In the genomic region with DNA sequence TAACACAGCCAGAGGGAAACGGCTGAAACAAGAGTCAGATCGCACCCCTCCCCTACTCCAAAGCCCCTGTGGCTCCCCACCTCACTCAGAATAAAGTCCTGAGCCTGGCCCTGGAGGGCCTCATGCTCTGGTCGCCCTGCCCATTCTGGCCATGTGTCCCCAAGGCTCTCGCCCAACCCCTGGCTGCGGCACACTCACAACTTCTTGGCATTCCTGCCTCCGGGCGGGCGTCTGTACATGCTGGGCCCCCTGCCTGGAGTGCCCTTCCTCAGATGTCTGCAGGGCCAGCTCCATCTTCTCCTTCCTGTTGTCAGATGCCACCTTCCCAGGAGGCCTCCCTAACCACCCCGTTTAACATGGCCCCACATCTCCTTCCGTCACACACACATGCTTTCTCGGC, we compare ENCODE assay signal across 2 cellular contexts.
TF ChIP-seq lines count a peak whose summit lies in the region.

No MANE protein-coding gene starts in this region.

TF ChIP-seq in HepG2, 621 proteins besides CTCF, POLR2A, EP300 and RAD21 (continued from another document):
- TF ChIP-seq, protein P1, sequence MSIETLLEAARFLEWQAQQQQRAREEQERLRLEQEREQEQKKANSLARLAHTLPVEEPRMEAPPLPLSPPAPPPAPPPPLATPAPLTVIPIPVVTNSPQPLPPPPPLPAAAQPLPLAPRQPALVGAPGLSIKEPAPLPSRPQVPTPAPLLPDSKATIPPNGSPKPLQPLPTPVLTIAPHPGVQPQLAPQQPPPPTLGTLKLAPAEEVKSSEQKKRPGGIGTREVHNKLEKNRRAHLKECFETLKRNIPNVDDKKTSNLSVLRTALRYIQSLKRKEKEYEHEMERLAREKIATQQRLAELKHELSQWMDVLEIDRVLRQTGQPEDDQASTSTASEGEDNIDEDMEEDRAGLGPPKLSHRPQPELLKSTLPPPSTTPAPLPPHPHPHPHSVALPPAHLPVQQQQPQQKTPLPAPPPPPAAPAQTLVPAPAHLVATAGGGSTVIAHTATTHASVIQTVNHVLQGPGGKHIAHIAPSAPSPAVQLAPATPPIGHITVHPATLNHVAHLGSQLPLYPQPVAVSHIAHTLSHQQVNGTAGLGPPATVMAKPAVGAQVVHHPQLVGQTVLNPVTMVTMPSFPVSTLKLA (IDR thresholded peaks at IDR 0.05) = peak; percentile 30; the same call in 1 of the 2 replicates
- TF ChIP-seq ZFP82 (CRISPR knock-in tag; IDR thresholded peaks at IDR 0.05; ENCODE audit: borderline replicate concordance) (no peak), ETV6 (CRISPR knock-in tag; conservative IDR thresholded peaks at IDR 0.05) (no peak)

TF ChIP-seq in GM23338, 12 proteins besides CTCF, POLR2A, EP300 and RAD21 (continued from another document):
- TF ChIP-seq, protein P2, sequence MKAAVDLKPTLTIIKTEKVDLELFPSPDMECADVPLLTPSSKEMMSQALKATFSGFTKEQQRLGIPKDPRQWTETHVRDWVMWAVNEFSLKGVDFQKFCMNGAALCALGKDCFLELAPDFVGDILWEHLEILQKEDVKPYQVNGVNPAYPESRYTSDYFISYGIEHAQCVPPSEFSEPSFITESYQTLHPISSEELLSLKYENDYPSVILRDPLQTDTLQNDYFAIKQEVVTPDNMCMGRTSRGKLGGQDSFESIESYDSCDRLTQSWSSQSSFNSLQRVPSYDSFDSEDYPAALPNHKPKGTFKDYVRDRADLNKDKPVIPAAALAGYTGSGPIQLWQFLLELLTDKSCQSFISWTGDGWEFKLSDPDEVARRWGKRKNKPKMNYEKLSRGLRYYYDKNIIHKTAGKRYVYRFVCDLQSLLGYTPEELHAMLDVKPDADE (IDR thresholded peaks at IDR 0.05) = no peak
- TF ChIP-seq, protein P3, sequence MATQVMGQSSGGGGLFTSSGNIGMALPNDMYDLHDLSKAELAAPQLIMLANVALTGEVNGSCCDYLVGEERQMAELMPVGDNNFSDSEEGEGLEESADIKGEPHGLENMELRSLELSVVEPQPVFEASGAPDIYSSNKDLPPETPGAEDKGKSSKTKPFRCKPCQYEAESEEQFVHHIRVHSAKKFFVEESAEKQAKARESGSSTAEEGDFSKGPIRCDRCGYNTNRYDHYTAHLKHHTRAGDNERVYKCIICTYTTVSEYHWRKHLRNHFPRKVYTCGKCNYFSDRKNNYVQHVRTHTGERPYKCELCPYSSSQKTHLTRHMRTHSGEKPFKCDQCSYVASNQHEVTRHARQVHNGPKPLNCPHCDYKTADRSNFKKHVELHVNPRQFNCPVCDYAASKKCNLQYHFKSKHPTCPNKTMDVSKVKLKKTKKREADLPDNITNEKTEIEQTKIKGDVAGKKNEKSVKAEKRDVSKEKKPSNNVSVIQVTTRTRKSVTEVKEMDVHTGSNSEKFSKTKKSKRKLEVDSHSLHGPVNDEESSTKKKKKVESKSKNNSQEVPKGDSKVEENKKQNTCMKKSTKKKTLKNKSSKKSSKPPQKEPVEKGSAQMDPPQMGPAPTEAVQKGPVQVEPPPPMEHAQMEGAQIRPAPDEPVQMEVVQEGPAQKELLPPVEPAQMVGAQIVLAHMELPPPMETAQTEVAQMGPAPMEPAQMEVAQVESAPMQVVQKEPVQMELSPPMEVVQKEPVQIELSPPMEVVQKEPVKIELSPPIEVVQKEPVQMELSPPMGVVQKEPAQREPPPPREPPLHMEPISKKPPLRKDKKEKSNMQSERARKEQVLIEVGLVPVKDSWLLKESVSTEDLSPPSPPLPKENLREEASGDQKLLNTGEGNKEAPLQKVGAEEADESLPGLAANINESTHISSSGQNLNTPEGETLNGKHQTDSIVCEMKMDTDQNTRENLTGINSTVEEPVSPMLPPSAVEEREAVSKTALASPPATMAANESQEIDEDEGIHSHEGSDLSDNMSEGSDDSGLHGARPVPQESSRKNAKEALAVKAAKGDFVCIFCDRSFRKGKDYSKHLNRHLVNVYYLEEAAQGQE (IDR thresholded peaks at IDR 0.05; ENCODE audit: unreplicated experiment) = no peak
- TF ChIP-seq, protein P4, sequence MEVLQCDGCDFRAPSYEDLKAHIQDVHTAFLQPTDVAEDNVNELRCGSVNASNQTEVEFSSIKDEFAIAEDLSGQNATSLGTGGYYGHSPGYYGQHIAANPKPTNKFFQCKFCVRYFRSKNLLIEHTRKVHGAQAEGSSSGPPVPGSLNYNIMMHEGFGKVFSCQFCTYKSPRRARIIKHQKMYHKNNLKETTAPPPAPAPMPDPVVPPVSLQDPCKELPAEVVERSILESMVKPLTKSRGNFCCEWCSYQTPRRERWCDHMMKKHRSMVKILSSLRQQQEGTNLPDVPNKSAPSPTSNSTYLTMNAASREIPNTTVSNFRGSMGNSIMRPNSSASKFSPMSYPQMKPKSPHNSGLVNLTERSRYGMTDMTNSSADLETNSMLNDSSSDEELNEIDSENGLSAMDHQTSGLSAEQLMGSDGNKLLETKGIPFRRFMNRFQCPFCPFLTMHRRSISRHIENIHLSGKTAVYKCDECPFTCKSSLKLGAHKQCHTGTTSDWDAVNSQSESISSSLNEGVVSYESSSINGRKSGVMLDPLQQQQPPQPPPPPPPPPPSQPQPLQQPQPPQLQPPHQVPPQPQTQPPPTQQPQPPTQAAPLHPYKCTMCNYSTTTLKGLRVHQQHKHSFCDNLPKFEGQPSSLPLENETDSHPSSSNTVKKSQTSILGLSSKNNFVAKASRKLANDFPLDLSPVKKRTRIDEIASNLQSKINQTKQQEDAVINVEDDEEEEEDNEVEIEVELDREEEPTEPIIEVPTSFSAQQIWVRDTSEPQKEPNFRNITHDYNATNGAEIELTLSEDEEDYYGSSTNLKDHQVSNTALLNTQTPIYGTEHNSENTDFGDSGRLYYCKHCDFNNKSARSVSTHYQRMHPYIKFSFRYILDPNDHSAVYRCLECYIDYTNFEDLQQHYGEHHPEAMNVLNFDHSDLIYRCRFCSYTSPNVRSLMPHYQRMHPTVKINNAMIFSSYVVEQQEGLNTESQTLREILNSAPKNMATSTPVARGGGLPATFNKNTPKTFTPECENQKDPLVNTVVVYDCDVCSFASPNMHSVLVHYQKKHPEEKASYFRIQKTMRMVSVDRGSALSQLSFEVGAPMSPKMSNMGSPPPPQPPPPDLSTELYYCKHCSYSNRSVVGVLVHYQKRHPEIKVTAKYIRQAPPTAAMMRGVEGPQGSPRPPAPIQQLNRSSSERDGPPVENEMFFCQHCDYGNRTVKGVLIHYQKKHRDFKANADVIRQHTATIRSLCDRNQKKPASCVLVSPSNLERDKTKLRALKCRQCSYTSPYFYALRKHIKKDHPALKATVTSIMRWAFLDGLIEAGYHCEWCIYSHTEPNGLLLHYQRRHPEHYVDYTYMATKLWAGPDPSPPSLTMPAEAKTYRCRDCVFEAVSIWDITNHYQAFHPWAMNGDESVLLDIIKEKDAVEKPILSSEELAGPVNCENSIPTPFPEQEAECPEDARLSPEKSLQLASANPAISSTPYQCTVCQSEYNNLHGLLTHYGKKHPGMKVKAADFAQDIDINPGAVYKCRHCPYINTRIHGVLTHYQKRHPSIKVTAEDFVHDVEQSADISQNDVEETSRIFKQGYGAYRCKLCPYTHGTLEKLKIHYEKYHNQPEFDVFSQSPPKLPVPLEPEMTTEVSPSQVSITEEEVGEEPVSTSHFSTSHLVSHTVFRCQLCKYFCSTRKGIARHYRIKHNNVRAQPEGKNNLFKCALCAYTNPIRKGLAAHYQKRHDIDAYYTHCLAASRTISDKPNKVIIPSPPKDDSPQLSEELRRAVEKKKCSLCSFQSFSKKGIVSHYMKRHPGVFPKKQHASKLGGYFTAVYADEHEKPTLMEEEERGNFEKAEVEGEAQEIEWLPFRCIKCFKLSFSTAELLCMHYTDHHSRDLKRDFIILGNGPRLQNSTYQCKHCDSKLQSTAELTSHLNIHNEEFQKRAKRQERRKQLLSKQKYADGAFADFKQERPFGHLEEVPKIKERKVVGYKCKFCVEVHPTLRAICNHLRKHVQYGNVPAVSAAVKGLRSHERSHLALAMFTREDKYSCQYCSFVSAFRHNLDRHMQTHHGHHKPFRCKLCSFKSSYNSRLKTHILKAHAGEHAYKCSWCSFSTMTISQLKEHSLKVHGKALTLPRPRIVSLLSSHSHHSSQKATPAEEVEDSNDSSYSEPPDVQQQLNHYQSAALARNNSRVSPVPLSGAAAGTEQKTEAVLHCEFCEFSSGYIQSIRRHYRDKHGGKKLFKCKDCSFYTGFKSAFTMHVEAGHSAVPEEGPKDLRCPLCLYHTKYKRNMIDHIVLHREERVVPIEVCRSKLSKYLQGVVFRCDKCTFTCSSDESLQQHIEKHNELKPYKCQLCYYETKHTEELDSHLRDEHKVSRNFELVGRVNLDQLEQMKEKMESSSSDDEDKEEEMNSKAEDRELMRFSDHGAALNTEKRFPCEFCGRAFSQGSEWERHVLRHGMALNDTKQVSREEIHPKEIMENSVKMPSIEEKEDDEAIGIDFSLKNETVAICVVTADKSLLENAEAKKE (CRISPR knock-in tag; IDR thresholded peaks at IDR 0.05) = no peak
- no peak for TF ChIP-seq ZNF331 (CRISPR knock-in tag; IDR thresholded peaks at IDR 0.05; ENCODE audit: low read depth)
- TF ChIP-seq EZH2phosphoT487 (IDR thresholded peaks at IDR 0.05; ENCODE audit: unreplicated experiment) = no peak
- TF ChIP-seq POLR2AphosphoS5 (IDR thresholded peaks at IDR 0.05; ENCODE audit: low read depth) = no peak
